In the genomic region with DNA sequence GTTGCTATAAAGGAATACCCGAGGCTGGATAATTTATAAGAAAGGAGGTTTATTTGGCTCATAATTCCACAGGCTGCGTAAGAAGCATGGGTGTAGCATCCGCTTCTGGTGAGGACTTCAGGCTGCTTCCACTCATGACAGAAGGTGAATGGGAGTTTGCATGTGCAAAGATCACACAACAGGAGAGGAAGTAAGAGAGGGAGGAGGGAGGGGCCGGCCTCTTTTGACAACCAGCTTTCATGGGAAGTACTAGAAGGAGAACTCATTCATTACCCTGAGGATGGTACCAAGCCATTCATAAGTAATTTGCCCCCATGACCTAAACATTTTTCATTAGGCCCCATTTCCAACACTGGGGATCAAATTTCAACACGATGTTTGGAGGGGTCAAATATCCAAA, we compare ENCODE assay signal across 27 cellular contexts.
"Had no signal": no experiment of that assay in that cellular context is flagged by ENCODE, and none has a peak within 500 bp of the region (broad histone marks: within the 10 kb centered on the region; RNA-seq: fewer than 3 reads in every experiment).

No MANE protein-coding gene starts in this region.

- H3K36me3 Mint-ChIP-seq: naive thymus-derived CD4-positive, alpha-beta T cell; natural killer cell; neural progenitor cell; stimulated activated effector memory CD8-positive, alpha-beta T cell treated with anti-CD3 and anti-CD28 coated beads, Interleukin-12 subunit alpha, Interleukin-12 subunit beta, amount 100 ng/mL, for 72 hours; stimulated activated naive B cell treated with anti-CD40 and anti-IgM and Interleukin-4, amounts not matched to agents 10 μg/mL and 1 μg/mL and 100 μg/mL, for 72 hours had no signal

- H3K4me1 Mint-ChIP-seq: naive thymus-derived CD4-positive, alpha-beta T cell; natural killer cell; nephron; neural progenitor cell; stimulated activated effector memory CD8-positive, alpha-beta T cell treated with anti-CD3 and anti-CD28 coated beads, Interleukin-12 subunit alpha, Interleukin-12 subunit beta, amount 100 ng/mL, for 72 hours; stimulated activated naive B cell treated with anti-CD40 and anti-IgM and Interleukin-4, amounts not matched to agents 10 μg/mL and 1 μg/mL and 100 μg/mL, for 72 hours; stimulated activated naive CD8-positive, alpha-beta T cell treated with anti-CD3 and anti-CD28 coated beads, Interleukin-15, amount 100 ng/mL, for 72 hours had no signal

- H3K27me3 ChIP-seq: neural progenitor cell, ovary, right lobe of liver, sigmoid colon, thyroid gland, tibial nerve, upper lobe of left lung had no signal

- H3K36me3 ChIP-seq: neural progenitor cell, ovary, right lobe of liver, sigmoid colon, thoracic aorta, thyroid gland, tibial nerve, upper lobe of left lung had no signal

- H3K27ac ChIP-seq: neural progenitor cell, ovary, parathyroid adenoma, psoas muscle, right lobe of liver, sigmoid colon, thoracic aorta, thyroid gland, tibial nerve, upper lobe of left lung had no signal

- H3K4me3 Mint-ChIP-seq: naive thymus-derived CD4-positive, alpha-beta T cell; natural killer cell; nephron; neural progenitor cell; stimulated activated effector memory CD8-positive, alpha-beta T cell treated with anti-CD3 and anti-CD28 coated beads, Interleukin-12 subunit alpha, Interleukin-12 subunit beta, amount 100 ng/mL, for 72 hours; stimulated activated naive B cell treated with anti-CD40 and anti-IgM and Interleukin-4, amounts not matched to agents 10 μg/mL and 1 μg/mL and 100 μg/mL, for 72 hours; stimulated activated naive CD8-positive, alpha-beta T cell treated with anti-CD3 and anti-CD28 coated beads, Interleukin-15, amount 100 ng/mL, for 72 hours had no signal

- H3K27ac Mint-ChIP-seq: natural killer cell; nephron; neural progenitor cell; progenitor cell of endocrine pancreas; stimulated activated effector memory CD8-positive, alpha-beta T cell treated with anti-CD3 and anti-CD28 coated beads, Interleukin-12 subunit alpha, Interleukin-12 subunit beta, amount 100 ng/mL, for 72 hours; stimulated activated naive B cell treated with anti-CD40 and anti-IgM and Interleukin-4, amounts not matched to agents 10 μg/mL and 1 μg/mL and 100 μg/mL, for 72 hours; stimulated activated naive CD8-positive, alpha-beta T cell treated with anti-CD3 and anti-CD28 coated beads, Interleukin-15, amount 100 ng/mL, for 72 hours had no signal

- DNase-seq: naive thymus-derived CD4-positive, alpha-beta T cell; natural killer cell; occipital lobe; ovary; psoas muscle; right cardiac atrium; right lobe of liver; sigmoid colon; small intestine; stimulated activated CD4-positive, alpha-beta T cell treated with anti-CD3 and anti-CD28 coated beads, Interleukin-15, amount 100 ng/mL, for 24 hours; stimulated activated CD4-positive, alpha-beta T cell treated with anti-CD3 and anti-CD28 coated beads, Interleukin-2, amount 100 ng/mL, for 24 hours; stimulated activated CD4-positive, alpha-beta T cell treated with anti-CD3 and anti-CD28 coated beads, Interleukin-2, amount 100 ng/mL, for 48 hours; stimulated activated CD4-positive, alpha-beta T cell treated with anti-CD3 and anti-CD28 coated beads, Interleukin-4, amount 100 ng/mL, for 24 hours; stimulated activated naive B cell treated with anti-CD40 and anti-IgM and Interleukin-4, amounts not matched to agents 10 μg/mL and 1 μg/mL and 100 μg/mL, for 72 hours; stimulated activated naive CD4-positive, alpha-beta T cell treated with Interleukin-2 at 50 U/mL for 16 hours; stimulated activated naive CD8-positive, alpha-beta T cell treated with anti-CD3 and anti-CD28 coated beads, Interleukin-15, amount 100 ng/mL, for 72 hours; substantia nigra; thyroid gland; trophoblast cell; upper lobe of left lung had no signal

- ATAC-seq: naive thymus-derived CD4-positive, alpha-beta T cell; natural killer cell; psoas muscle; right cardiac atrium; right lobe of liver; stimulated activated effector memory CD8-positive, alpha-beta T cell treated with anti-CD3 and anti-CD28 coated beads, Interleukin-12 subunit alpha, Interleukin-12 subunit beta, amount 100 ng/mL, for 72 hours; stimulated activated naive B cell treated with anti-CD40 and anti-IgM and Interleukin-4, amounts not matched to agents 10 μg/mL and 1 μg/mL and 100 μg/mL, for 72 hours; stimulated activated naive CD8-positive, alpha-beta T cell treated with anti-CD3 and anti-CD28 coated beads, Interleukin-15, amount 100 ng/mL, for 72 hours had no signal

- H3K9me3 ChIP-seq: ovary, psoas muscle, right lobe of liver, sigmoid colon, thoracic aorta, thyroid gland, tibial nerve, upper lobe of left lung had no signal

- H3K27me3 Mint-ChIP-seq: naive thymus-derived CD4-positive, alpha-beta T cell; progenitor cell of endocrine pancreas; stimulated activated naive CD8-positive, alpha-beta T cell treated with anti-CD3 and anti-CD28 coated beads, Interleukin-15, amount 100 ng/mL, for 72 hours had no signal

- H3K4me1 ChIP-seq: neural progenitor cell, parathyroid adenoma, psoas muscle, right lobe of liver, sigmoid colon, thyroid gland, tibial nerve, upper lobe of left lung had no signal

- H3K4me3 ChIP-seq: neural progenitor cell, ovary, psoas muscle, right lobe of liver, sigmoid colon, thoracic aorta, thyroid gland, tibial nerve, upper lobe of left lung had no signal

- H3K9me3 Mint-ChIP-seq: nephron; neural progenitor cell; stimulated activated naive B cell treated with anti-CD40 and anti-IgM and Interleukin-4, amounts not matched to agents 10 μg/mL and 1 μg/mL and 100 μg/mL, for 72 hours; stimulated activated naive CD8-positive, alpha-beta T cell treated with anti-CD3 and anti-CD28 coated beads, Interleukin-15, amount 100 ng/mL, for 72 hours had no signal
